ENCODE assay signal across 2 cellular contexts in the genomic region with DNA sequence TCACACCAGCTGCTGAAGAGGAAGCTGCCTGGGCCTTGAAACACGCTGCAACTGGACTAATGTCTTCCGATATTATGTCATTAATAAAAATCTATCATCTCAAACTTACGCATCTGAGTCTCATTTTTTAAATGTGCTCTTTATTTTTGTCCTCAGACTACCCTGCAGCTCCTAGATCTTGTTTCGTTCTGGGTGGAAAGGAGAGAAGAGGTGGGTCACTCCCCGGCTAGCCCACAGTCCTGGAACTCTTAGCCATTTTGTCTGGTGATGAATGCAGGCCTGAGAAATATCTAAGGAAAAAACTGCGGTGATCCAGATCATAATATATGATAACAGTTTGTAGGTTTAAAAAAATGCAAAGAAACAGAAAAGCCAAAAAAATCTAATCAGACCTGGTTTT.
TF ChIP-seq lines count a peak whose summit lies in the region.

No MANE protein-coding gene starts in this region.

TF ChIP-seq in SK-N-SH, 30 proteins besides CTCF, POLR2A, EP300 and RAD21 (continued from another document):
- TF ChIP-seq, protein P1, sequence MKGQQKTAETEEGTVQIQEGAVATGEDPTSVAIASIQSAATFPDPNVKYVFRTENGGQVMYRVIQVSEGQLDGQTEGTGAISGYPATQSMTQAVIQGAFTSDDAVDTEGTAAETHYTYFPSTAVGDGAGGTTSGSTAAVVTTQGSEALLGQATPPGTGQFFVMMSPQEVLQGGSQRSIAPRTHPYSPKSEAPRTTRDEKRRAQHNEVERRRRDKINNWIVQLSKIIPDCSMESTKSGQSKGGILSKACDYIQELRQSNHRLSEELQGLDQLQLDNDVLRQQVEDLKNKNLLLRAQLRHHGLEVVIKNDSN (IDR thresholded peaks at IDR 0.05; ENCODE audit: borderline replicate concordance, low read depth) = no peak
- TF ChIP-seq CHD2 (IDR thresholded peaks at IDR 0.05; ENCODE audit: low read length, partially characterized antibody) (no peak), FOSL2 (IDR thresholded peaks at IDR 0.05; ENCODE audit: borderline replicate concordance, low read depth) (no peak), FOXM1 (IDR thresholded peaks at IDR 0.05; ENCODE audit: low read depth) (no peak), NFIC (IDR thresholded peaks at IDR 0.05; ENCODE audit: borderline replicate concordance) (no peak), RFX5 (IDR thresholded peaks at IDR 0.05; ENCODE audit: low read length) (no peak), TCF12 (IDR thresholded peaks at IDR 0.05) (no peak), YY1 (IDR thresholded peaks at IDR 0.05; ENCODE audit: low read depth) (no peak), MEF2A (IDR thresholded peaks at IDR 0.05; ENCODE audit: borderline replicate concordance, low read depth) (no peak), POLR2AphosphoS5 (IDR thresholded peaks at IDR 0.05; ENCODE audit: low read depth, low read length) (no peak), TEAD4 (IDR thresholded peaks at IDR 0.05; ENCODE audit: borderline replicate concordance, insufficient read depth) (no peak), GABPA (IDR thresholded peaks at IDR 0.05; ENCODE audit: low read depth) (no peak), RCOR1 (IDR thresholded peaks at IDR 0.05; ENCODE audit: low read length) (no peak)
- TF ChIP-seq, protein P2, sequence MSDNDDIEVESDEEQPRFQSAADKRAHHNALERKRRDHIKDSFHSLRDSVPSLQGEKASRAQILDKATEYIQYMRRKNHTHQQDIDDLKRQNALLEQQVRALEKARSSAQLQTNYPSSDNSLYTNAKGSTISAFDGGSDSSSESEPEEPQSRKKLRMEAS (IDR thresholded peaks at IDR 0.05; ENCODE audit: low read depth) = no peak
- TF ChIP-seq, protein P3, sequence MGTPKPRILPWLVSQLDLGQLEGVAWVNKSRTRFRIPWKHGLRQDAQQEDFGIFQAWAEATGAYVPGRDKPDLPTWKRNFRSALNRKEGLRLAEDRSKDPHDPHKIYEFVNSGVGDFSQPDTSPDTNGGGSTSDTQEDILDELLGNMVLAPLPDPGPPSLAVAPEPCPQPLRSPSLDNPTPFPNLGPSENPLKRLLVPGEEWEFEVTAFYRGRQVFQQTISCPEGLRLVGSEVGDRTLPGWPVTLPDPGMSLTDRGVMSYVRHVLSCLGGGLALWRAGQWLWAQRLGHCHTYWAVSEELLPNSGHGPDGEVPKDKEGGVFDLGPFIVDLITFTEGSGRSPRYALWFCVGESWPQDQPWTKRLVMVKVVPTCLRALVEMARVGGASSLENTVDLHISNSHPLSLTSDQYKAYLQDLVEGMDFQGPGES (IDR thresholded peaks at IDR 0.05; ENCODE audit: low read depth, low read length) = no peak
- TF ChIP-seq, protein P4, sequence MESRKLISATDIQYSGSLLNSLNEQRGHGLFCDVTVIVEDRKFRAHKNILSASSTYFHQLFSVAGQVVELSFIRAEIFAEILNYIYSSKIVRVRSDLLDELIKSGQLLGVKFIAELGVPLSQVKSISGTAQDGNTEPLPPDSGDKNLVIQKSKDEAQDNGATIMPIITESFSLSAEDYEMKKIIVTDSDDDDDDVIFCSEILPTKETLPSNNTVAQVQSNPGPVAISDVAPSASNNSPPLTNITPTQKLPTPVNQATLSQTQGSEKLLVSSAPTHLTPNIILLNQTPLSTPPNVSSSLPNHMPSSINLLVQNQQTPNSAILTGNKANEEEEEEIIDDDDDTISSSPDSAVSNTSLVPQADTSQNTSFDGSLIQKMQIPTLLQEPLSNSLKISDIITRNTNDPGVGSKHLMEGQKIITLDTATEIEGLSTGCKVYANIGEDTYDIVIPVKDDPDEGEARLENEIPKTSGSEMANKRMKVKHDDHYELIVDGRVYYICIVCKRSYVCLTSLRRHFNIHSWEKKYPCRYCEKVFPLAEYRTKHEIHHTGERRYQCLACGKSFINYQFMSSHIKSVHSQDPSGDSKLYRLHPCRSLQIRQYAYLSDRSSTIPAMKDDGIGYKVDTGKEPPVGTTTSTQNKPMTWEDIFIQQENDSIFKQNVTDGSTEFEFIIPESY (IDR thresholded peaks at IDR 0.05; ENCODE audit: borderline replicate concordance, low read depth) = no peak

TF ChIP-seq in SK-N-SH treated with all-trans-retinoic acid at 6 μM for 48 hours, 23 proteins besides CTCF, POLR2A, EP300 and RAD21 (continued from another document):
- TF ChIP-seq, protein P5, sequence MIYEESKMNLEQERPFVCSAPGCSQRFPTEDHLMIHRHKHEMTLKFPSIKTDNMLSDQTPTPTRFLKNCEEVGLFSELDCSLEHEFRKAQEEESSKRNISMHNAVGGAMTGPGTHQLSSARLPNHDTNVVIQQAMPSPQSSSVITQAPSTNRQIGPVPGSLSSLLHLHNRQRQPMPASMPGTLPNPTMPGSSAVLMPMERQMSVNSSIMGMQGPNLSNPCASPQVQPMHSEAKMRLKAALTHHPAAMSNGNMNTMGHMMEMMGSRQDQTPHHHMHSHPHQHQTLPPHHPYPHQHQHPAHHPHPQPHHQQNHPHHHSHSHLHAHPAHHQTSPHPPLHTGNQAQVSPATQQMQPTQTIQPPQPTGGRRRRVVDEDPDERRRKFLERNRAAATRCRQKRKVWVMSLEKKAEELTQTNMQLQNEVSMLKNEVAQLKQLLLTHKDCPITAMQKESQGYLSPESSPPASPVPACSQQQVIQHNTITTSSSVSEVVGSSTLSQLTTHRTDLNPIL (CRISPR knock-in tag; IDR thresholded peaks at IDR 0.05; ENCODE audit: low read depth) = no peak
